Comparison of ENCODE assay signal across 9 cellular contexts in the genomic region with DNA sequence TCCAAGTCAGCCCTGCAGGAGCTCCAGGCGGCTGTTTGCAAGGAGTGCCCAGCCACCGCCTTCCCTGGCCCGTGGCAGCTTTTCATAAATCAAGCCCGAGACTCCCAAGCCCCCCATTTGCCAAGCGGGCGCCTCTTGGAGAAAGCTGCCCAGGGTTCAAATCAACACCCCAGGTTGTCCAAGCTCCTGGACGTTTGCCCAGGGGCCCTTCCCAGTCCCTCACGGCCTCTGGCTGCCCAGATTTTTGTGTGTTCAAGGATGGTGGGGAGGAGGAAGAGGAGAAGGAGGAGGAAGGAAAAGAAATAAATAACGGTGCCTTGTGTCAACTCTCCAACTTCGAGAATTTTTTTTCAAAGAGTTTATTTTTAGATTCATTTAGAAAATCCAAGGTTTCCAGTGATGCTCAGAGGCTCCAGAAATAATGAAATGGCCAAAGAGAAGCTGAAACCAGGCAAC. TPM values are rescaled to one million over a fixed set of nuclear protein-coding genes. Genes with fewer than 3 reads are reported as not detected.
DNase-seq lines count a peak whose midpoint lies in the region; ATAC-seq, FAIRE-seq and TF ChIP-seq lines count a peak whose summit lies in the region.
"Had no signal": no experiment of that assay in that cellular context is flagged by ENCODE, and none has a peak within 500 bp of the region (broad histone marks: within the 10 kb centered on the region; RNA-seq: fewer than 3 reads in every experiment).

No MANE protein-coding gene starts in this region.

- H3K79me2 ChIP-seq in keratinocyte (ENCODE audit: control insufficient read depth, insufficient read depth, low read length) (no peaks in the 10 kb centered on the region), smooth muscle cell (ENCODE audit: low read depth) (peaks cover 20% of the 10 kb centered on the region)

- peak overlapping the region in 4 of 5 experiments; percentile 78 to 95 (median 84) for H3K27ac Mint-ChIP-seq in brain

- H3K27me3 Mint-ChIP-seq in brain: peaks cover 38% of the 10 kb centered on the region

- H3K9me3 Mint-ChIP-seq in brain: peaks cover 0 to 7% (median 4%) of the 10 kb centered on the region in 5 experiments

- ATAC-seq in HG03521 (IDR thresholded peaks at IDR 0.05; ENCODE audit: unreplicated experiment): no peak

- peaks cover 31% of the 10 kb centered on the region for H3F3A ChIP-seq in smooth muscle cell (ENCODE audit: low read depth)

- H3K4me3 ChIP-seq in HL-60 (replicated peaks; ENCODE audit: insufficient read depth, low read length): peak overlapping the region; percentile 31
- peak overlapping the region in 2 of 3 experiments; percentile 54 to 58 for H3K4me3 ChIP-seq in keratinocyte (ENCODE audit: control insufficient read depth in 2 of 3, extremely low read depth in 1 of 3, insufficient read depth in 2 of 3, low read depth in 1 of 3, low read length in 3 of 3)
- H3K4me3 ChIP-seq in smooth muscle cell: peak overlapping the region; percentile 62

- whole genome bisulfite sequencing in smooth muscle cell (ENCODE audit: low lambda C conversion rate): 5% methylated on average over 10 of the region's 10 CpGs

- DNase-seq in HL-60 (ENCODE audit: low read depth in 1 of 2, low spot score in 1 of 2) (no peak), keratinocyte (ENCODE audit: low read depth, low spot score) (no peak), smooth muscle cell (lab: John Stamatoyannopoulos, UW; ENCODE audit: unreplicated experiment) (no peak), GM10266 (ENCODE audit: extremely low spot score) (no peak), NCI-H2227 (lab: John Stamatoyannopoulos, UW; ENCODE audit: unreplicated experiment) (no peak), SKM-1 (lab: John Stamatoyannopoulos, UW; ENCODE audit: unreplicated experiment) (no peak)

- H3K27me3 ChIP-seq in HL-60 (ENCODE audit: insufficient read depth, poor library complexity, severe bottlenecking): peaks cover 39% of the 10 kb centered on the region
- peaks cover 66% of the 10 kb centered on the region for H3K27me3 ChIP-seq in keratinocyte (ENCODE audit: control insufficient read depth, extremely low read depth, insufficient read depth, low read length)
- no peaks in the 10 kb centered on the region for H3K27me3 ChIP-seq in smooth muscle cell (ENCODE audit: low read depth)

- peak overlapping the region; percentile 78 to 88 (median 84) for H3K4me3 Mint-ChIP-seq in brain

- H4K20me1 ChIP-seq in keratinocyte (ENCODE audit: control insufficient read depth, extremely low read depth, insufficient read depth, low read length) (no peaks in the 10 kb centered on the region), smooth muscle cell (ENCODE audit: low read depth) (peaks cover 24% of the 10 kb centered on the region)

- dilution Hi-C loops in keratinocyte (cut with MboI; ENCODE audit: extremely low pct_ligation_motif_present, low sequenced_read_pairs): no loop called here

- H3K27ac ChIP-seq in HL-60 (replicated peaks): no peak overlapping the region
- no peak overlapping the region for H3K27ac ChIP-seq in keratinocyte (ENCODE audit: control insufficient read depth, insufficient read depth, low read length)
- peak overlapping the region; percentile 100 for H3K27ac ChIP-seq in smooth muscle cell (ENCODE audit: low read depth)
- H3K27ac ChIP-seq: KMS-11 had no signal

- H3K4me2 ChIP-seq in keratinocyte (ENCODE audit: control insufficient read depth, extremely low read depth, insufficient read depth, low read depth, low read length) (peak overlapping the region; percentile 77), smooth muscle cell (peak overlapping the region; percentile 96)
- H3K4me2 ChIP-seq: KMS-11 had no signal

- H3K9ac ChIP-seq in keratinocyte (ENCODE audit: control insufficient read depth, extremely low read depth, insufficient read depth, low read length) (peak overlapping the region; percentile 11), smooth muscle cell (ENCODE audit: low read depth) (peak overlapping the region; percentile 99)
- H3K9ac ChIP-seq: KMS-11 had no signal

- H3K36me3 ChIP-seq in keratinocyte (ENCODE audit: control insufficient read depth in 2 of 2, extremely low read depth in 1 of 2, insufficient read depth in 2 of 2, low read length in 2 of 2): no peaks in the 10 kb centered on the region
- H3K36me3 ChIP-seq in smooth muscle cell (ENCODE audit: low read depth): no peaks in the 10 kb centered on the region

- peaks cover 39% of the 10 kb centered on the region for H3K4me1 Mint-ChIP-seq in brain

- H3K9me1 ChIP-seq in keratinocyte (ENCODE audit: control insufficient read depth, extremely low read depth, insufficient read depth, low read length): no peaks in the 10 kb centered on the region

- H3K4me1 ChIP-seq in keratinocyte (ENCODE audit: control insufficient read depth, extremely low read depth, insufficient read depth, low read length): peaks cover 25% of the 10 kb centered on the region
- peaks cover 14% of the 10 kb centered on the region for H3K4me1 ChIP-seq in smooth muscle cell (ENCODE audit: low read depth)

- no peak for FAIRE-seq in keratinocyte (lab: Jason Lieb, UNC)

- H3K9me3 ChIP-seq in keratinocyte (ENCODE audit: control insufficient read depth, low read depth, low read length) (no peaks in the 10 kb centered on the region), smooth muscle cell (replicated peaks; ENCODE audit: low read depth) (no peaks in the 10 kb centered on the region)

- H2AFZ ChIP-seq in keratinocyte (ENCODE audit: control insufficient read depth, low read length): no peak overlapping the region
- no peak overlapping the region for H2AFZ ChIP-seq in smooth muscle cell (ENCODE audit: low read depth)

- TF ChIP-seq CTCF in HL-60 (IDR thresholded peaks at IDR 0.05; ENCODE audit: insufficient read depth, low read length) (no peak), brain (conservative IDR thresholded peaks at IDR 0.05) (no peak), keratinocyte (optimal IDR thresholded peaks at IDR 0.05 in 1 of 3, IDR thresholded peaks at IDR 0.05 in 1 of 3, conservative IDR thresholded peaks at IDR 0.05 in 1 of 3; ENCODE audit: extremely low read depth in 1 of 3, insufficient read depth in 2 of 3, low read length in 3 of 3) (no peak), smooth muscle cell (IDR thresholded peaks at IDR 0.05; ENCODE audit: borderline replicate concordance, insufficient read depth, poor library complexity, severe bottlenecking) (no peak), GM10266 (IDR thresholded peaks at IDR 0.05; ENCODE audit: control insufficient read depth, insufficient read depth, low read depth, missing control alignments) (no peak)

- H3K36me3 Mint-ChIP-seq in brain: no peaks in the 10 kb centered on the region

RNA-seq across cellular contexts. Expression of a gene that starts 20.6 kb away (rescaled TPM):
- 3.0 TPM for polyA plus RNA-seq in brain (ENCODE audit: insufficient read depth, low read depth, low replicate concordance)
- 0.05 to 0.06 TPM (median 0.05 TPM) in 3 replicates for polyA plus RNA-seq in keratinocyte
- polyA plus RNA-seq in keratinocyte (2011; ENCODE audit: low read depth): 0.84 TPM
- polyA plus RNA-seq in keratinocyte (2011; cell fraction: cytosol; rRNA removed): 0.04 and 0.11 TPM in 2 replicates
- polyA plus RNA-seq in keratinocyte (2011; cell fraction: nucleus; rRNA removed): 0.23 and 0.25 TPM in 2 replicates
- polyA plus RNA-seq in keratinocyte (2012; ENCODE audit: low replicate concordance): 0.05 and 1.6 TPM in 2 replicates
- polyA minus RNA-seq in keratinocyte: 0.06 to 0.39 TPM (median 0.23 TPM) in 3 replicates
- polyA minus RNA-seq in keratinocyte (2011; cell fraction: cytosol; rRNA and poly(A)+ RNA removed): 0.38 TPM
- 0.32 and 0.39 TPM in 2 replicates for polyA minus RNA-seq in keratinocyte (2011; cell fraction: nucleus; rRNA and poly(A)+ RNA removed)
- 4.1 and 8.4 TPM in 2 replicates for total RNA-seq in smooth muscle cell
- 5.5 and 5.8 TPM in 2 replicates for polyA plus RNA-seq in smooth muscle cell
